8 cellular contexts compared by ENCODE assay signal in the genomic region with DNA sequence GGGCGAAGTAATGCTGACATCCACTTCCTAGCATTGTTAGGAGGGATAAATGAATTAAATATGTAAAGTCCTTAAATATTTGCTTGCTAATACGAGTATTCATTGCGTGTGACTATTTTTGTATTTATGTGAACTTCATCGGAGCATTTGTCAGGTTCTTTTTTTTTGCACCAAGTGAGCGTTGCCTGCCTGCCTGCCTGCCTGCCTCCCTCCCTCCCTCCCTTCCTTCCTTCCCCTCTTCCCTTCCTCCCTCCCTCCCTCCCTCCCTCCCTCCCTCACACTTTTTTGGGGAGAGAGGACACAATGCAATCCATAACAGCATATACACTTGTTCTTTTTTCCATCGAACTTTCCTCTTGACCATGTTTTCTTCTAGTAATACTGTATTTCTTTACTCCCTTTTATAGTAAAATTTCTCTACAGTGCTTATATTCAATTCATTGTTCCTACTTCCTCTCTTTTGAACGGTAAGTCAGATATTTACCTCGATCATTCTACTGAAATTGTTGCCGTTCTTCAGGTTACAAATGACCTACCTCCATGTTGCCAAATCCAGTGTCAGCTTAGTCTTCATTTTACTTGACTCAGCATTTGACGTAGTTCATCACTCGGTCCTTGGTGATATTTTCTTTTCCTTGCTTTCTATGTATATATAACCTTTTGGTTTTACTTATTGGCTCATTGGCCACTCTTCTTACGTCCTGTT. TPM values are rescaled to one million over a fixed set of nuclear protein-coding genes. Genes with fewer than 3 reads are reported as not detected.
A peak's percentile ranks its signal among the peaks of the same experiment; 100 is the strongest.
DNase-seq lines count a peak whose midpoint lies in the region; ATAC-seq, FAIRE-seq and TF ChIP-seq lines count a peak whose summit lies in the region.

No MANE protein-coding gene starts in this region.

- no peaks in the 10 kb centered on the region for H4K20me1 ChIP-seq in OCI-LY7 (ENCODE audit: insufficient read depth, low read length)

- H2AFZ ChIP-seq in OCI-LY7 (ENCODE audit: low read length) = peak overlapping the region; percentile 97

- peaks cover 5% of the 10 kb centered on the region; the same call in 1 of the 2 replicates for H3K79me2 ChIP-seq in OCI-LY7 (ENCODE audit: insufficient read depth, low read depth, low read length)

- peak; percentile 28 for DNase-seq in AG10803 (ENCODE audit: low read depth)
- peak; percentile 19 for DNase-seq in OCI-LY7 (ENCODE audit: low spot score)
- peak; percentile 13 for DNase-seq in testis

- FAIRE-seq in colon (lab: Jason Lieb, UNC) = peak; percentile 49

- intact Hi-C loops in OCI-LY7 (cut with micrococcal nuclease; ENCODE audit: unreplicated experiment) = loop anchor here (1.0 to 5.0 kb wide), 5 partner anchors 69 to 560 kb away; a partner anchor contains a TSS
- intact Hi-C loops in testis (cut with DNase I; ENCODE audit: low total_unique reads) = no loop called here

- H3K4me1 ChIP-seq in OCI-LY7 (ENCODE audit: insufficient read depth, low read length, poor library complexity, severe bottlenecking) (peaks cover 8% of the 10 kb centered on the region), liver (ENCODE audit: control insufficient read depth in 4 of 4, insufficient read depth in 4 of 4, low read length in 3 of 4) (peaks cover 0 to 8% (median 4%) of the 10 kb centered on the region in 4 donors), testis (peaks cover 7% of the 10 kb centered on the region)

- no peaks in the 10 kb centered on the region for H3K9me2 ChIP-seq in OCI-LY7 (ENCODE audit: insufficient read depth, low read length)

- ATAC-seq in GM18502 (IDR thresholded peaks at IDR 0.05; ENCODE audit: poor library complexity, unreplicated experiment) = peak; percentile 1
- no peak for ATAC-seq in GM18907 (IDR thresholded peaks at IDR 0.05; ENCODE audit: unreplicated experiment)
- no peak for ATAC-seq in GM19328 (IDR thresholded peaks at IDR 0.05; ENCODE audit: unreplicated experiment)

- H3K36me3 ChIP-seq in OCI-LY7 (ENCODE audit: insufficient read depth, low read length) (no peaks in the 10 kb centered on the region), liver (ENCODE audit: control insufficient read depth in 4 of 4, insufficient read depth in 3 of 4, low read depth in 1 of 4, low read length in 3 of 4) (peaks cover 0 to 3% (median 0%) of the 10 kb centered on the region in 4 donors), testis (ENCODE audit: low read depth, missing control alignments) (no peaks in the 10 kb centered on the region)

- TF ChIP-seq CTCF in AG10803 (conservative IDR thresholded peaks at IDR 0.05; ENCODE audit: low read length) (no peak), OCI-LY7 (conservative IDR thresholded peaks at IDR 0.05; ENCODE audit: low read length) (no peak), liver (IDR thresholded peaks at IDR 0.05; ENCODE audit: low read depth, low read length, missing input control) (no peak), testis (IDR thresholded peaks at IDR 0.05) (no peak)

- H3K4me2 ChIP-seq in OCI-LY7 (ENCODE audit: low read length) = peak overlapping the region; percentile 75

- H3K27ac ChIP-seq in OCI-LY7 (ENCODE audit: low read depth, low read length, poor library complexity, severe bottlenecking) (peak overlapping the region; percentile 66), liver (ENCODE audit: low read depth in 1 of 2, low read length in 2 of 2) (peak overlapping the region; percentile 86 to 96), testis (peak overlapping the region; percentile 91 to 95)

- POLR2A ChIA-PET in OCI-LY7 (lab: Charles Lee) = no interaction called here

- H3K4me3 ChIP-seq in AG10803 (ENCODE audit: low read length) (peak overlapping the region; percentile 74), OCI-LY7 (ENCODE audit: low read depth, low read length, poor library complexity, severe bottlenecking) (peak overlapping the region; percentile 79), liver (ENCODE audit: low read depth in 1 of 3, low read length in 3 of 3) (peak overlapping the region; percentile 68 to 92 (median 80)), testis (peak overlapping the region; percentile 69)

- 17% methylated on average over 12 of the region's 12 CpGs for WGBS in liver
- 3 to 4% methylated on average over 12 of the region's 12 CpGs for WGBS in testis, 2 donors

- H3K27me3 ChIP-seq in liver (ENCODE audit: control insufficient read depth in 4 of 4, insufficient read depth in 4 of 4, low read length in 3 of 4) (no peaks in the 10 kb centered on the region), testis (no peaks in the 10 kb centered on the region)

- H3K9me3 ChIP-seq in OCI-LY7 (ENCODE audit: low read length) = 0 out of 2 replicates have a peak, but pooled peaks cover 8% of the 10 kb centered on the region
- no peaks in the 10 kb centered on the region for H3K9me3 ChIP-seq in liver (ENCODE audit: control insufficient read depth in 4 of 4, low read length in 3 of 4)
- H3K9me3 ChIP-seq in testis = no peaks in the 10 kb centered on the region

- CTCF ChIA-PET in OCI-LY7 (lab: Charles Lee; ENCODE audit: unreplicated experiment) = no interaction called here

- H3K9ac ChIP-seq in liver (ENCODE audit: low read depth in 1 of 2, low read length in 2 of 2) = peak overlapping the region; percentile 92 to 95

- no peak for TF ChIP-seq POLR2A in testis (IDR thresholded peaks at IDR 0.05)

- no peak for TF ChIP-seq RAD21 in liver (IDR thresholded peaks at IDR 0.05)

- BruUV-seq in OCI-LY7 (replicated peaks; lab: Mats Ljungman, UMichigan) = no TSS peak

TF ChIP-seq in liver, 16 proteins besides CTCF, POLR2A, EP300 and RAD21:
- no peak for TF ChIP-seq GABPA (IDR thresholded peaks at IDR 0.05 in 1 of 2, conservative IDR thresholded peaks at IDR 0.05 in 1 of 2)
- TF ChIP-seq, protein P1, sequence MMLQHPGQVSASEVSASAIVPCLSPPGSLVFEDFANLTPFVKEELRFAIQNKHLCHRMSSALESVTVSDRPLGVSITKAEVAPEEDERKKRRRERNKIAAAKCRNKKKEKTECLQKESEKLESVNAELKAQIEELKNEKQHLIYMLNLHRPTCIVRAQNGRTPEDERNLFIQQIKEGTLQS (IDR thresholded peaks at IDR 0.05) = no peak
- no peak for TF ChIP-seq JUND (IDR thresholded peaks at IDR 0.05)
- no peak for TF ChIP-seq TAF1 (conservative IDR thresholded peaks at IDR 0.05)

RNA-seq across cellular contexts. Expression of a gene that starts 0.9 kb away (rescaled TPM):
- total RNA-seq in OCI-LY7 (2014; rRNA removed; shearing (Covaris generic)) = 9.8 and 10.9 TPM in 2 replicates
- total RNA-seq in OCI-LY7 (2022) (11.9 and 12.3 TPM in 2 replicates), liver (1 to 10 TPM; 3.3 to 5.9 TPM), testis (100 to 1,000 TPM in 1 of 2 donors, 10 to 100 TPM in 1; 74.5 to 146 TPM)
- polyA plus RNA-seq in liver (1 to 10 TPM in 1 of 2 donors, under 1 TPM in 1; 0.47 to 3.0 TPM), testis (ENCODE audit: insufficient read depth, low read depth, low replicate concordance) (74.0 TPM)

Comparison
In these comparisons a context has a peak if more than half of its experiments do, and no peak if none do; other contexts are left out.
1. RNA of a gene that starts 0.9 kb away (total RNA-seq): 74.5 to 146 TPM in testis; 9.8 to 12.3 TPM in OCI-LY7 and 3.3 to 5.9 TPM in liver; every median in the first group is over 4 times any median in the second.
2. Peak in every context shown above with its lines, with median percentiles within 50 percentile points of each other: DNase-seq, H3K4me3 ChIP-seq and H3K27ac ChIP-seq.